In genomic region chr4:25767877-25768475, GRCh38 we compare ENCODE assay signal across 8 cellular contexts.
DNase-seq lines count a peak whose midpoint lies in the region; ATAC-seq, FAIRE-seq and TF ChIP-seq lines count a peak whose summit lies in the region.

No MANE protein-coding gene starts in this region.

- CTCF ChIA-PET in CD4-positive, alpha-beta memory T cell (lab: Charles Lee; ENCODE audit: partially characterized antibody): interaction anchor here (0.7 to 2.0 kb wide), 7 partner anchors 10 to 623 kb away, joined by 3 to 6 read pairs (median 4); no protein-coding TSS in a partner anchor

- peaks cover 0 to 1% (median 0%) of the 10 kb centered on the region in 4 donors for H3K4me1 Mint-ChIP-seq in CD4-positive, alpha-beta memory T cell

- no peaks in the 10 kb centered on the region for H3K9me3 ChIP-seq in CD4-positive, alpha-beta memory T cell (ENCODE audit: control insufficient read depth in 1 of 2, low read length in 2 of 2)

- no peak overlapping the region for H3K27ac Mint-ChIP-seq in CD4-positive, alpha-beta memory T cell

- TF ChIP-seq POLR2A in lower leg skin (IDR thresholded peaks at IDR 0.05): no peak

- no peaks in the 10 kb centered on the region for H3K9me3 Mint-ChIP-seq in CD4-positive, alpha-beta memory T cell

- no peaks in the 10 kb centered on the region for H3K27me3 ChIP-seq in CD4-positive, alpha-beta memory T cell (ENCODE audit: insufficient read depth, low read length)

- POLR2A ChIA-PET in CD4-positive, alpha-beta memory T cell (lab: Charles Lee; ENCODE audit: partially characterized antibody): interaction anchor here (0.9 to 1.5 kb wide), 2 partner anchors 94 to 456 kb away, joined by 3 read pairs; no protein-coding TSS in a partner anchor

- FAIRE-seq in RCC 7860 (lab: Jason Lieb, UNC): peak; percentile 50

- H3K36me3 Mint-ChIP-seq in CD4-positive, alpha-beta memory T cell: peaks cover 67 to 80% of the 10 kb centered on the region in 2 donors

- no peak overlapping the region for H3K4me3 Mint-ChIP-seq in CD4-positive, alpha-beta memory T cell

- no peak for DNase-seq in Right ventricle myocardium inferior (ENCODE audit: missing footprints)
- no peak for DNase-seq in cardiac septum (ENCODE audit: low spot score)
- peak; percentile 37 for DNase-seq in RCC 7860 (ENCODE audit: low spot score)
- DNase-seq in dermis microvascular lymphatic vessel endothelial cell (ENCODE audit: low read depth in 2 of 2): peak; percentile 73 to 79
- peak; percentile 25 to 70 for DNase-seq in lower leg skin (ENCODE audit: low spot score in 2 of 2)
- DNase-seq in CD4-positive, alpha-beta memory T cell: no peak

- no peaks in the 10 kb centered on the region for H3K4me1 ChIP-seq in CD4-positive, alpha-beta memory T cell (ENCODE audit: insufficient read depth, low read length)

- intact Hi-C loops in Right ventricle myocardium inferior (cut with DNase I): loop anchor here (1.0 kb wide), 1 partner anchor 328 kb away; no protein-coding TSS in a partner anchor
- intact Hi-C loops in cardiac septum (cut with DNase I): loop anchor here (2.0 kb wide), 1 partner anchor 327 kb away; no protein-coding TSS in a partner anchor
- intact Hi-C loops in lower leg skin (cut with DNase I; ENCODE audit: low total_unique reads): loop anchor here (10.0 kb wide), 1 partner anchor 333 kb away; no protein-coding TSS in a partner anchor
- intact Hi-C loops in CD4-positive, alpha-beta memory T cell (cut with micrococcal nuclease): no loop called here

- ATAC-seq in Right ventricle myocardium inferior (peak; percentile 81), GM21529 (IDR thresholded peaks at IDR 0.05; ENCODE audit: unreplicated experiment) (no peak)

- no peak overlapping the region for H3K27ac ChIP-seq in CD4-positive, alpha-beta memory T cell (ENCODE audit: low read depth, low read length)

- 32 to 38% methylated on average over 5 of the region's 5 CpGs for WGBS in lower leg skin, 2 donors

- peaks cover 49% of the 10 kb centered on the region for H3K36me3 ChIP-seq in CD4-positive, alpha-beta memory T cell (ENCODE audit: insufficient read depth, low read length)

- TF ChIP-seq CTCF in LNCAP (IDR thresholded peaks at IDR 0.05): peak; percentile 76
- no peak for TF ChIP-seq CTCF in lower leg skin (IDR thresholded peaks at IDR 0.05)

- H3K4me3 ChIP-seq in lower leg skin (ENCODE audit: low read depth, poor library complexity, severe bottlenecking): no peak overlapping the region
- no peak overlapping the region for H3K4me3 ChIP-seq in CD4-positive, alpha-beta memory T cell (ENCODE audit: low read length in 2 of 2)

- no peaks in the 10 kb centered on the region for H3K27me3 Mint-ChIP-seq in CD4-positive, alpha-beta memory T cell

Comparison
In these comparisons a context has a peak if more than half of its experiments do, and no peak if none do; other contexts are left out.
1. DNase-seq: peak in RCC 7860 (single experiment), dermis microvascular lymphatic vessel endothelial cell (2 of 2) and lower leg skin (2 of 2); none in Right ventricle myocardium inferior (single experiment), cardiac septum (single experiment) and CD4-positive, alpha-beta memory T cell (0 of 5).